21 cellular contexts compared by ENCODE assay signal in genomic region chr2:42685303-42685702, GRCh38.
DNase-seq lines count a peak whose midpoint lies in the region; ATAC-seq, FAIRE-seq and TF ChIP-seq lines count a peak whose summit lies in the region.
"Had no signal": no experiment of that assay in that cellular context is flagged by ENCODE, and none has a peak within 500 bp of the region (broad histone marks: within the 10 kb centered on the region; RNA-seq: fewer than 3 reads in every experiment).

No MANE protein-coding gene starts in this region.

- no peaks in the 10 kb centered on the region for H3K27me3 ChIP-seq in HepG2 (ENCODE audit: control insufficient read depth in 1 of 2, insufficient read depth in 2 of 2, low read length in 2 of 2)
- H3K27me3 ChIP-seq in right lobe of liver: no peaks in the 10 kb centered on the region
- no peaks in the 10 kb centered on the region for H3K27me3 ChIP-seq in endodermal cell (ENCODE audit: control insufficient read depth, insufficient read depth, low read length, poor library complexity, severe bottlenecking)
- no peaks in the 10 kb centered on the region for H3K27me3 ChIP-seq in neural progenitor cell
- H3K27me3 ChIP-seq: BLaER1 treated with 17β-estradiol and CSF1 and Interleukin-3, amounts not matched to agents 10 nM and 100 nM had no signal

- 90% methylated on average over 5 of the region's 5 CpGs for WGBS in HepG2 (ENCODE audit: low lambda C conversion rate)
- 61% methylated on average over 3 of the region's 5 CpGs for WGBS in right lobe of liver (ENCODE audit: insufficient coverage, low coverage, low lambda C conversion rate, missing lambda C conversion rate)
- 66 to 68% methylated on average over 4 to 5 of the region's 5 CpGs for WGBS in endodermal cell (ENCODE audit: insufficient coverage in 1 of 2, insufficient read length in 1 of 2), 2 experiments

- TF ChIP-seq EP300 in HepG2 (IDR thresholded peaks at IDR 0.05; ENCODE audit: low read depth in 2 of 2, low read length in 2 of 2) (no peak), HepG2 (CRISPR knock-in tag; IDR thresholded peaks at IDR 0.05; ENCODE audit: borderline replicate concordance) (no peak)

- TF ChIP-seq POLR2A in HepG2 (IDR thresholded peaks at IDR 0.05; ENCODE audit: insufficient read depth in 1 of 2, low read depth in 2 of 2, low read length in 2 of 2) (no peak), right lobe of liver (IDR thresholded peaks at IDR 0.05) (no peak)

- CTCF ChIA-PET in HepG2 (lab: Yijun Ruan, JAX; ENCODE audit: low intra/inter-chr PET ratio, low total read pairs): no interaction called here

- no peaks in the 10 kb centered on the region for H3K9me3 Mint-ChIP-seq in endodermal cell
- no peaks in the 10 kb centered on the region for H3K9me3 Mint-ChIP-seq in neural progenitor cell
- no peaks in the 10 kb centered on the region for H3K9me3 Mint-ChIP-seq in stimulated activated effector memory CD8-positive, alpha-beta T cell treated with anti-CD3 and anti-CD28 coated beads, Interleukin-12 subunit alpha, Interleukin-12 subunit beta, amount 100 ng/mL, for 72 hours
- H3K9me3 Mint-ChIP-seq: CD4-positive, alpha-beta T cell; CD8-positive, alpha-beta T cell had no signal

- TF ChIP-seq RAD21 in HepG2 (CRISPR knock-in tag; IDR thresholded peaks at IDR 0.05): no peak

- no peak overlapping the region for H3K27ac ChIP-seq in HepG2 (ENCODE audit: extremely low read length, insufficient read depth, low read length)
- H3K27ac ChIP-seq in right lobe of liver: no peak overlapping the region
- peak overlapping the region; percentile 17 for H3K27ac ChIP-seq in endodermal cell (ENCODE audit: low read depth, low read length)
- H3K27ac ChIP-seq in neural progenitor cell: no peak overlapping the region
- H3K27ac ChIP-seq: 22Rv1; A549; BLaER1 treated with 17β-estradiol and CSF1 and Interleukin-3, amounts not matched to agents 10 nM and 100 nM; C4-2B had no signal

- H3K4me2 ChIP-seq in HepG2 (ENCODE audit: low read depth, low read length): no peak overlapping the region
- no peak overlapping the region for H3K4me2 ChIP-seq in neural progenitor cell
- H3K4me2 ChIP-seq: A549; BLaER1 treated with 17β-estradiol and CSF1 and Interleukin-3, amounts not matched to agents 10 nM and 100 nM had no signal

- H3K27ac Mint-ChIP-seq in endodermal cell (no peak overlapping the region), neural progenitor cell (peak overlapping the region; percentile 5)
- H3K27ac Mint-ChIP-seq in stimulated activated effector memory CD8-positive, alpha-beta T cell treated with anti-CD3 and anti-CD28 coated beads, Interleukin-12 subunit alpha, Interleukin-12 subunit beta, amount 100 ng/mL, for 72 hours: no peak overlapping the region
- H3K27ac Mint-ChIP-seq: B cell; CD4-positive, alpha-beta T cell; CD8-positive, alpha-beta T cell had no signal

- H3K4me1 ChIP-seq in HepG2 (ENCODE audit: insufficient read depth, low read length): no peaks in the 10 kb centered on the region
- no peaks in the 10 kb centered on the region for H3K4me1 ChIP-seq in right lobe of liver
- H3K4me1 ChIP-seq in endodermal cell (ENCODE audit: control insufficient read depth, insufficient read depth, low read length): no peaks in the 10 kb centered on the region
- H3K4me1 ChIP-seq in neural progenitor cell: peaks cover 11% of the 10 kb centered on the region
- H3K4me1 ChIP-seq: A549; BLaER1 treated with 17β-estradiol and CSF1 and Interleukin-3, amounts not matched to agents 10 nM and 100 nM; Caco-2 had no signal

- H3K4me3 Mint-ChIP-seq in endodermal cell (no peak overlapping the region), neural progenitor cell (no peak overlapping the region)
- H3K4me3 Mint-ChIP-seq in stimulated activated effector memory CD8-positive, alpha-beta T cell treated with anti-CD3 and anti-CD28 coated beads, Interleukin-12 subunit alpha, Interleukin-12 subunit beta, amount 100 ng/mL, for 72 hours: no peak overlapping the region
- H3K4me3 Mint-ChIP-seq: B cell; CD4-positive, alpha-beta T cell; CD8-positive, alpha-beta T cell had no signal

- H3K4me3 ChIP-seq in HepG2 (replicated peaks in 1 of 3; ENCODE audit: insufficient read depth in 1 of 3, low read depth in 2 of 3, low read length in 3 of 3) (no peak overlapping the region), right lobe of liver (no peak overlapping the region), endodermal cell (ENCODE audit: low read length) (no peak overlapping the region), neural progenitor cell (no peak overlapping the region)
- H3K4me3 ChIP-seq: A549; BLaER1 treated with 17β-estradiol and CSF1 and Interleukin-3, amounts not matched to agents 10 nM and 100 nM had no signal

- in situ Hi-C loops in HepG2 (cut with HindIII; ENCODE audit: extremely low pct_ligation_motif_present, low pct_unique_long_range_greater_than_20kb): no loop called here

- H3K4me1 Mint-ChIP-seq in endodermal cell (peaks cover 2% of the 10 kb centered on the region), neural progenitor cell (no peaks in the 10 kb centered on the region)
- H3K4me1 Mint-ChIP-seq in stimulated activated effector memory CD8-positive, alpha-beta T cell treated with anti-CD3 and anti-CD28 coated beads, Interleukin-12 subunit alpha, Interleukin-12 subunit beta, amount 100 ng/mL, for 72 hours: no peaks in the 10 kb centered on the region

- H3K27me3 Mint-ChIP-seq in endodermal cell (ENCODE audit: insufficient read depth) (no peaks in the 10 kb centered on the region), neural progenitor cell (ENCODE audit: insufficient read depth, low read depth) (no peaks in the 10 kb centered on the region)
- H3K27me3 Mint-ChIP-seq: B cell; CD4-positive, alpha-beta T cell had no signal

- H3K36me3 ChIP-seq in HepG2 (replicated peaks in 1 of 2; ENCODE audit: control insufficient read depth in 1 of 2, insufficient read depth in 2 of 2, low read length in 2 of 2) (peaks cover 10 to 37% of the 10 kb centered on the region in 2 experiments), right lobe of liver (peaks cover 0 to 3% (median 0%) of the 10 kb centered on the region in 4 donors), endodermal cell (ENCODE audit: control insufficient read depth, insufficient read depth, low read length) (peaks cover 56% of the 10 kb centered on the region), neural progenitor cell (peaks cover 10% of the 10 kb centered on the region)

- POLR2A ChIA-PET in HepG2 (lab: Yijun Ruan, JAX): no interaction called here

- DNase-seq in HepG2 (ENCODE audit: low spot score): no peak
- no peak for DNase-seq in right lobe of liver
- DNase-seq in endodermal cell: no peak
- no peak for DNase-seq in neural progenitor cell (ENCODE audit: low spot score)
- DNase-seq in stimulated activated effector memory CD8-positive, alpha-beta T cell treated with anti-CD3 and anti-CD28 coated beads, Interleukin-12 subunit alpha, Interleukin-12 subunit beta, amount 100 ng/mL, for 72 hours (ENCODE audit: low spot score in 2 of 2): no peak
- DNase-seq in HuH-7 (ENCODE audit: low spot score): no peak
- DNase-seq: AML-193; Caco-2; Calu3; CD4-positive, alpha-beta T cell; CD8-positive, alpha-beta T cell; DMS79 treated with DMSO at 0.1 percent for 48 hours; GF-D8 had no signal

- BruUV-seq in HepG2 (replicated peaks; lab: Mats Ljungman, UMichigan): no TSS peak

- H4K20me1 ChIP-seq in HepG2 (ENCODE audit: insufficient read depth, low read length): no peaks in the 10 kb centered on the region
- peaks cover 22% of the 10 kb centered on the region for H4K20me1 ChIP-seq in neural progenitor cell (ENCODE audit: low read depth)

- H3K79me2 ChIP-seq in HepG2 (ENCODE audit: insufficient read depth, low read length): no peaks in the 10 kb centered on the region
- H3K79me2 ChIP-seq in neural progenitor cell (ENCODE audit: low read depth): peaks cover 67% of the 10 kb centered on the region

- TF ChIP-seq CTCF in HepG2 (CRISPR knock-in tag; IDR thresholded peaks at IDR 0.05): no peak
- TF ChIP-seq CTCF in right lobe of liver (IDR thresholded peaks at IDR 0.05): no peak
- TF ChIP-seq CTCF in endodermal cell (conservative IDR thresholded peaks at IDR 0.05): no peak
- TF ChIP-seq CTCF in neural progenitor cell (IDR thresholded peaks at IDR 0.05): no peak

- H3K36me3 Mint-ChIP-seq in endodermal cell (ENCODE audit: low read depth): peaks cover 37% of the 10 kb centered on the region
- peaks cover 13% of the 10 kb centered on the region for H3K36me3 Mint-ChIP-seq in neural progenitor cell
- H3K36me3 Mint-ChIP-seq in stimulated activated effector memory CD8-positive, alpha-beta T cell treated with anti-CD3 and anti-CD28 coated beads, Interleukin-12 subunit alpha, Interleukin-12 subunit beta, amount 100 ng/mL, for 72 hours: peaks cover 14% of the 10 kb centered on the region

- ATAC-seq in HepG2 (no peak), right lobe of liver (no peak)
- ATAC-seq in stimulated activated effector memory CD8-positive, alpha-beta T cell treated with anti-CD3 and anti-CD28 coated beads, Interleukin-12 subunit alpha, Interleukin-12 subunit beta, amount 100 ng/mL, for 72 hours: no peak
- ATAC-seq: A549; CD8-positive, alpha-beta T cell had no signal

- intact Hi-C loops in HepG2 (cut with micrococcal nuclease; ENCODE audit: unreplicated experiment): no loop called here
- intact Hi-C loops in right lobe of liver (cut with DNase I): no loop called here

- H3K9me3 ChIP-seq in HepG2 (ENCODE audit: low read length): no peaks in the 10 kb centered on the region
- H3K9me3 ChIP-seq in right lobe of liver: no peaks in the 10 kb centered on the region
- H3K9me3 ChIP-seq in endodermal cell (ENCODE audit: control insufficient read depth, low read length): no peaks in the 10 kb centered on the region
- no peaks in the 10 kb centered on the region for H3K9me3 ChIP-seq in neural progenitor cell (ENCODE audit: low read depth)
- H3K9me3 ChIP-seq: A549, Caco-2 had no signal

- peaks cover 20% of the 10 kb centered on the region for H3F3A ChIP-seq in neural progenitor cell (ENCODE audit: low read depth)

- no peak overlapping the region for H2AFZ ChIP-seq in HepG2 (ENCODE audit: low read length)
- H2AFZ ChIP-seq in neural progenitor cell (replicated peaks): no peak overlapping the region

- no peak for FAIRE-seq in HepG2 (lab: Jason Lieb, UNC)
- FAIRE-seq: A549, D721Med, G401.6, GM12891 had no signal

- H3K9ac ChIP-seq in HepG2 (ENCODE audit: insufficient read depth, low read depth, low read length) (no peak overlapping the region), endodermal cell (ENCODE audit: extremely low read depth, low read length, poor library complexity, severe bottlenecking) (no peak overlapping the region), neural progenitor cell (no peak overlapping the region)
- H3K9ac ChIP-seq: BLaER1 treated with 17β-estradiol and CSF1 and Interleukin-3, amounts not matched to agents 10 nM and 100 nM had no signal

TF ChIP-seq in HepG2, 621 proteins besides CTCF, POLR2A, EP300 and RAD21:
- TF ChIP-seq ZNF614 (CRISPR knock-in tag; IDR thresholded peaks at IDR 0.05; ENCODE audit: borderline replicate concordance) (no peak), ZEB1 (IDR thresholded peaks at IDR 0.05; ENCODE audit: insufficient replicate concordance, low read depth) (no peak), CEBPB (IDR thresholded peaks at IDR 0.05; ENCODE audit: borderline replicate concordance, low read depth, low read length) (peak; percentile 42; the same call in 1 of the 2 replicates)
